Comparison of ENCODE assay signal across 8 cellular contexts in the genomic region with DNA sequence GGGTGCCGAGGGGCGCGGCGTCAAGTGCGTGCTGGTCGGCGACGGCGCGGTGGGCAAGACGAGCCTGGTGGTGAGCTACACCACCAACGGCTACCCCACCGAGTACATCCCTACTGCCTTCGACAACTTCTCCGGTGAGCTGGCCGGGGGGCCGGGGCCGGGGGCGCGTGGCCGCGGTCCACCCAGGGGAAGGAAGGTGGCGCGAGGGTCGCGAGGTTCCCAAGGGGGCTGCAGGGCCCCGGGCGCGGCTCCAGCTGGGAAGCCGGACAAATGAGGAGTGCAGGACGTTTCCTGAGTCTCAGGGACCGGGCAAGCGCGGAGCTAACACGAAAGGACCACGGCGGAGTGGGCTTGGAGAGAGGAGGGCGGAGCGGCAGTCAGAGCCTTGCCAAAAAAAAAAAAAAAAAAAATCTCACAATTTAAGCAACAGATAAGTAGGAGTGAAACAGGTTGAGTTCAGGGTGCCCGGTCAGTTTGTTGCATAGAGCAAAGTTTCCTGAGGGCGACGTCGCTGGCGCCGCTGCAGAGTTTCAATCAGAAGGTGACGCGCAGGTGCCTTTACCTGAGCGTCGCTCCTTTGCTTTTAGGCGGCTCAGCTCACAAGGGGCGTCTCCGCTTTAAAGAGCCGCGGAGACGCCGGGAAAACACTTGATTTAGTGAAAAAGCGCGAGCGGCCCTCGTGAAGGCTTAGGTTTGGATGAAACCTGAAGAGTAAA. TPM values are rescaled to one million over a fixed set of nuclear protein-coding genes. Genes with fewer than 3 reads are reported as not detected.
A peak's percentile ranks its signal among the peaks of the same experiment; 100 is the strongest.
DNase-seq lines count a peak whose midpoint lies in the region; ATAC-seq and TF ChIP-seq lines count a peak whose summit lies in the region.

No MANE protein-coding gene starts in this region.

- peak overlapping the region; percentile 84 for H3K4me3 ChIP-seq in H7 (ENCODE audit: insufficient read depth, low read depth, low read length)
- peak overlapping the region; percentile 58 to 75 for H3K4me3 ChIP-seq in cardiac fibroblast (replicated peaks in 1 of 2; ENCODE audit: low read depth in 2 of 2, low read length in 2 of 2)

- no peak for TF ChIP-seq CTCF in cardiac fibroblast (IDR thresholded peaks at IDR 0.05; ENCODE audit: low read depth, low read length)

- H3K36me3 ChIP-seq in H7 (replicated peaks; ENCODE audit: control insufficient read depth, insufficient read depth, low read length): no peaks in the 10 kb centered on the region

- ATAC-seq in SK-N-SH treated with all-trans-retinoic acid at 6 μM for 48 hours: peak; percentile 59
- ATAC-seq in left colon: peak; percentile 59
- no peak for ATAC-seq in HG02610 (IDR thresholded peaks at IDR 0.05; ENCODE audit: unreplicated experiment)

- peaks cover 25% of the 10 kb centered on the region for H3K27me3 ChIP-seq in H7 (ENCODE audit: control insufficient read depth, insufficient read depth, low read length)

- intact Hi-C loops in left colon (cut with DNase I, micrococcal nuclease): no loop called here

- DNase-seq in AG08395 (ENCODE audit: low spot score) (peak; percentile 41), H7 (peak; percentile 60), cardiac fibroblast (ENCODE audit: low read depth in 2 of 2) (peak; percentile 19 to 60), left colon (peak; percentile 66 to 70), foreskin melanocyte (no peak)
- DNase-seq in stimulated activated CD8-positive, alpha-beta memory T cell treated with anti-CD3 and anti-CD28 coated beads, Interleukin-4, amount 100 ng/mL, for 48 hours: peak; percentile 31

TF ChIP-seq in SK-N-SH treated with all-trans-retinoic acid at 6 μM for 48 hours, 23 proteins besides CTCF, POLR2A, EP300 and RAD21:
- no peak for TF ChIP-seq ZNF8 (CRISPR knock-in tag; IDR thresholded peaks at IDR 0.05)
- TF ChIP-seq PPARA (CRISPR knock-in tag; IDR thresholded peaks at IDR 0.05; ENCODE audit: borderline replicate concordance): no peak
- no peak for TF ChIP-seq TOX (CRISPR knock-in tag; IDR thresholded peaks at IDR 0.05; ENCODE audit: borderline replicate concordance)
- TF ChIP-seq GLIS3 (CRISPR knock-in tag; IDR thresholded peaks at IDR 0.05): no peak
- TF ChIP-seq ESRRG (CRISPR knock-in tag; IDR thresholded peaks at IDR 0.05): no peak

RNA-seq across cellular contexts. Expression of gene RHOU, which starts 0.8 kb away (rescaled TPM):
- 11.0 and 17.6 TPM in 2 replicates for total RNA-seq in H7 (2014; rRNA removed; shearing (Covaris generic))
- 10 to 100 TPM; 43.6 to 52.0 TPM for total RNA-seq in left colon
